16 cellular contexts compared by ENCODE assay signal in the genomic region with DNA sequence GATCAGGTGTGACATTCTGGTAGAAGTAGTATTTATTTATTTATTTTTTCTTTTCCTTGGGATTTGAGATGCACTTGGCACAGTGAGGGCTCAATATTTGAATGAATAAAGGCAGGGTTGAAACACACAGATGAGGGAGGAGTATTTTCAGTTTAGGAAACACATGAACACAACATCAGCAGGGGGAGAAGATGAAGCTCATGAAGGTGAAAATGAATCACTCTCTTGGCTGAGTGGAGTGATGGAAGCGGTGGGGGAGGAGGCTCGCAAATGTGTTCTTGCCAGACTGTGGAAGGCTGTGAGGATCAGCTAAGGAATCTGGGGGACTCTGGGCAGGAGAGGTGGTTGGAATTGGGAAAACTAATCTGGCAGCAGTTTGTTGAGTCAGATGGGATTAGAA. TPM values are rescaled to one million over a fixed set of nuclear protein-coding genes. Genes with fewer than 3 reads are reported as not detected.
A peak's percentile ranks its signal among the peaks of the same experiment; 100 is the strongest.
DNase-seq lines count a peak whose midpoint lies in the region; ATAC-seq, FAIRE-seq and TF ChIP-seq lines count a peak whose summit lies in the region.
"Had no signal": no experiment of that assay in that cellular context is flagged by ENCODE, and none has a peak within 500 bp of the region (broad histone marks: within the 10 kb centered on the region; RNA-seq: fewer than 3 reads in every experiment).

No MANE protein-coding gene starts in this region.

- TF ChIP-seq POLR2A in GM12892 (IDR thresholded peaks at IDR 0.05; ENCODE audit: low read depth, low read length): no peak
- TF ChIP-seq POLR2A in sigmoid colon (IDR thresholded peaks at IDR 0.05): no peak
- no peak for TF ChIP-seq POLR2A in body of pancreas (IDR thresholded peaks at IDR 0.05)

- peak; percentile 56 for FAIRE-seq in GM12892 (lab: Jason Lieb, UNC)

- H3K27ac Mint-ChIP-seq in T-helper 17 cell: peak overlapping the region; percentile 81
- H3K27ac Mint-ChIP-seq: activated CD4-positive, alpha-beta T cell treated with anti-CD3 and anti-CD28 coated beads, Interleukin-2, amount 10 ng/mL, durations not matched to agents 7 days and 5 days; activated naive CD8-positive, alpha-beta T cell treated with anti-CD3 and anti-CD28 coated beads, Interleukin-2, amount 10 ng/mL, durations not matched to agents 7 days and 5 days had no signal

- WGBS in sigmoid colon, 2 donors: 81 to 85% methylated on average over 2 of the region's 2 CpGs
- 72 to 89% methylated on average over 2 of the region's 2 CpGs for WGBS in body of pancreas, 2 donors

- no peak for DNase-seq in GM12892 (ENCODE audit: insufficient read length)
- no peak for DNase-seq in T-helper 17 cell
- DNase-seq in left cardiac atrium: peak; percentile 37
- peak; percentile 83 for DNase-seq in sigmoid colon
- DNase-seq in NCI-H1048 (lab: John Stamatoyannopoulos, UW): no peak
- DNase-seq in body of pancreas: no peak
- DNase-seq: activated CD4-positive, alpha-beta T cell treated with anti-CD3 and anti-CD28 coated beads, Interleukin-2, amount 10 ng/mL, durations not matched to agents 7 days and 5 days; activated naive CD8-positive, alpha-beta T cell treated with anti-CD3 and anti-CD28 coated beads, Interleukin-2, amount 10 ng/mL, durations not matched to agents 7 days and 5 days; DMS53; H7; mammary epithelial cell; NCI-H2081 treated with DMSO at 0.1 percent for 48 hours; SHP77 had no signal

- peaks cover 32% of the 10 kb centered on the region for H3K4me1 Mint-ChIP-seq in T-helper 17 cell

- no peaks in the 10 kb centered on the region for H3K36me3 ChIP-seq in sigmoid colon
- H3K36me3 ChIP-seq in body of pancreas (replicated peaks in 1 of 2; ENCODE audit: insufficient read depth in 1 of 2, low read depth in 2 of 2): no peaks in the 10 kb centered on the region

- no peak for TF ChIP-seq CTCF in sigmoid colon (IDR thresholded peaks at IDR 0.05)
- no peak for TF ChIP-seq CTCF in body of pancreas (IDR thresholded peaks at IDR 0.05)

- peaks cover 0 to 75% (median 72%) of the 10 kb centered on the region in 4 donors for H3K4me1 ChIP-seq in sigmoid colon
- H3K4me1 ChIP-seq in body of pancreas: peaks cover 34% of the 10 kb centered on the region

- H3K4me3 ChIP-seq in sigmoid colon (no peak overlapping the region), body of pancreas (no peak overlapping the region)

- intact Hi-C loops in left cardiac atrium (cut with DNase I) (no loop called here), sigmoid colon (cut with DNase I) (loop anchor here (2.0 kb wide), 1 partner anchor 34 kb away; no protein-coding TSS in a partner anchor), body of pancreas (cut with DNase I) (no loop called here)

- ATAC-seq in T-helper 17 cell: no peak
- ATAC-seq in left cardiac atrium: peak; percentile 60 to 92
- ATAC-seq in HG02981 (IDR thresholded peaks at IDR 0.05; ENCODE audit: unreplicated experiment): no peak
- ATAC-seq in GM19035 (IDR thresholded peaks at IDR 0.05; ENCODE audit: unreplicated experiment): no peak
- ATAC-seq in body of pancreas: no peak

- no peaks in the 10 kb centered on the region for H3K9me3 ChIP-seq in T-helper 17 cell (ENCODE audit: control insufficient read depth, low read length, poor library complexity, severe bottlenecking)
- H3K9me3 ChIP-seq in sigmoid colon: no peaks in the 10 kb centered on the region
- H3K9me3 ChIP-seq in body of pancreas: no peaks in the 10 kb centered on the region

- H3K36me3 Mint-ChIP-seq in T-helper 17 cell (ENCODE audit: low read depth): no peaks in the 10 kb centered on the region
- H3K36me3 Mint-ChIP-seq: activated naive CD8-positive, alpha-beta T cell treated with anti-CD3 and anti-CD28 coated beads, Interleukin-2, amount 10 ng/mL, durations not matched to agents 7 days and 5 days had no signal

- H3K27me3 ChIP-seq in sigmoid colon (no peaks in the 10 kb centered on the region), body of pancreas (no peaks in the 10 kb centered on the region)

- no peaks in the 10 kb centered on the region for H3K27me3 Mint-ChIP-seq in T-helper 17 cell
- H3K27me3 Mint-ChIP-seq: activated CD4-positive, alpha-beta T cell treated with anti-CD3 and anti-CD28 coated beads, Interleukin-2, amount 10 ng/mL, durations not matched to agents 7 days and 5 days; activated naive CD8-positive, alpha-beta T cell treated with anti-CD3 and anti-CD28 coated beads, Interleukin-2, amount 10 ng/mL, durations not matched to agents 7 days and 5 days had no signal

- no peak overlapping the region for H3K4me3 Mint-ChIP-seq in T-helper 17 cell
- H3K4me3 Mint-ChIP-seq: activated CD4-positive, alpha-beta T cell treated with anti-CD3 and anti-CD28 coated beads, Interleukin-2, amount 10 ng/mL, durations not matched to agents 7 days and 5 days; activated naive CD8-positive, alpha-beta T cell treated with anti-CD3 and anti-CD28 coated beads, Interleukin-2, amount 10 ng/mL, durations not matched to agents 7 days and 5 days had no signal

- peak overlapping the region; percentile 52 to 67 (median 56) for H3K27ac ChIP-seq in sigmoid colon
- H3K27ac ChIP-seq in body of pancreas: no peak overlapping the region
- H3K27ac ChIP-seq: epithelial cell of prostate had no signal

- no peak for TF ChIP-seq EP300 in sigmoid colon (IDR thresholded peaks at IDR 0.05)

RNA-seq across cellular contexts. Expression of gene ARHGAP10, which starts 55.3 kb away (rescaled TPM):
- polyA plus RNA-seq in GM12892 (2012; ENCODE audit: missing spikeins): 18.1 TPM
- total RNA-seq in T-helper 17 cell (10 to 100 TPM; 14.6 to 23.3 TPM), left cardiac atrium (10 to 100 TPM; 41.4 to 46.5 TPM), sigmoid colon (100 to 1,000 TPM; 123 to 158 (median 139) TPM), body of pancreas (10 to 100 TPM; 23.9 to 28.7 TPM)
- 1 to 10 TPM; 3.0 to 7.3 (median 7.2) TPM for polyA plus RNA-seq in sigmoid colon

Comparison
In these comparisons a context has a peak if more than half of its experiments do, and no peak if none do; other contexts are left out.
1. DNase-seq: peak in left cardiac atrium (single experiment) and sigmoid colon (single experiment); none in GM12892 (single experiment), T-helper 17 cell (0 of 3), NCI-H1048 (single experiment) and body of pancreas (0 of 4).
2. ATAC-seq: peak in left cardiac atrium (2 of 2); none in T-helper 17 cell (single experiment), HG02981 (single experiment), GM19035 (single experiment) and body of pancreas (single experiment).
3. H3K27ac ChIP-seq: peak in sigmoid colon (4 of 4); none in body of pancreas (0 of 4).